ENCODE assay signal across 24 cellular contexts in genomic region chr12:76641073-76641472, GRCh38.
"Had no signal": no experiment of that assay in that cellular context is flagged by ENCODE, and none has a peak within 500 bp of the region (broad histone marks: within the 10 kb centered on the region; RNA-seq: fewer than 3 reads in every experiment).

No MANE protein-coding gene starts in this region.

- H3K36me3 ChIP-seq: esophagus muscularis mucosa, gastrocnemius medialis, heart right ventricle, left lung, lower lobe of right lung had no signal

- H3K9me3 ChIP-seq: esophagus muscularis mucosa, gastrocnemius medialis, heart right ventricle, left lung, lower lobe of right lung, mucosa of descending colon had no signal

- H3K36me3 Mint-ChIP-seq: mesothelial cell of epicardium, naive B cell had no signal

- H3K9me3 Mint-ChIP-seq: mesothelial cell of epicardium had no signal

- H3K27ac Mint-ChIP-seq: mesothelial cell of epicardium had no signal

- H3K27me3 ChIP-seq: dorsolateral prefrontal cortex, esophagus muscularis mucosa, gastrocnemius medialis, heart right ventricle, left lung had no signal

- H3K4me3 Mint-ChIP-seq: mesothelial cell of epicardium, naive B cell had no signal

- H3K4me3 ChIP-seq: coronary artery, dorsolateral prefrontal cortex, esophagus muscularis mucosa, gastrocnemius medialis, heart right ventricle, left lung, lower lobe of right lung, mucosa of descending colon had no signal

- H3K4me1 Mint-ChIP-seq: naive B cell had no signal

- H3K27ac ChIP-seq: coronary artery, dorsolateral prefrontal cortex, esophagus muscularis mucosa, gastrocnemius medialis, heart right ventricle, left lung, lower lobe of right lung had no signal

- FAIRE-seq: colon, endothelial cell of umbilical vein, islet of Langerhans, keratinocyte had no signal

- ATAC-seq: gastrocnemius medialis, heart right ventricle, left cardiac atrium, left lung, left ventricle myocardium superior, lower lobe of right lung, mucosa of descending colon had no signal

- H3K4me1 ChIP-seq: esophagus muscularis mucosa, gastrocnemius medialis, heart right ventricle, left lung, lower lobe of right lung had no signal

- DNase-seq: dermis blood vessel endothelial cell; dorsolateral prefrontal cortex; effector CD4-positive, alpha-beta T cell; effector memory CD4-positive, alpha-beta T cell; foreskin melanocyte; gastrocnemius medialis; glutamatergic neuron; head of caudate nucleus; heart right ventricle; hippocampal formation; left cardiac atrium; left lung; left ventricle myocardium superior; lower lobe of right lung; mesenchymal stem cell; mucosa of descending colon; naive B cell had no signal
